In the genomic region with DNA sequence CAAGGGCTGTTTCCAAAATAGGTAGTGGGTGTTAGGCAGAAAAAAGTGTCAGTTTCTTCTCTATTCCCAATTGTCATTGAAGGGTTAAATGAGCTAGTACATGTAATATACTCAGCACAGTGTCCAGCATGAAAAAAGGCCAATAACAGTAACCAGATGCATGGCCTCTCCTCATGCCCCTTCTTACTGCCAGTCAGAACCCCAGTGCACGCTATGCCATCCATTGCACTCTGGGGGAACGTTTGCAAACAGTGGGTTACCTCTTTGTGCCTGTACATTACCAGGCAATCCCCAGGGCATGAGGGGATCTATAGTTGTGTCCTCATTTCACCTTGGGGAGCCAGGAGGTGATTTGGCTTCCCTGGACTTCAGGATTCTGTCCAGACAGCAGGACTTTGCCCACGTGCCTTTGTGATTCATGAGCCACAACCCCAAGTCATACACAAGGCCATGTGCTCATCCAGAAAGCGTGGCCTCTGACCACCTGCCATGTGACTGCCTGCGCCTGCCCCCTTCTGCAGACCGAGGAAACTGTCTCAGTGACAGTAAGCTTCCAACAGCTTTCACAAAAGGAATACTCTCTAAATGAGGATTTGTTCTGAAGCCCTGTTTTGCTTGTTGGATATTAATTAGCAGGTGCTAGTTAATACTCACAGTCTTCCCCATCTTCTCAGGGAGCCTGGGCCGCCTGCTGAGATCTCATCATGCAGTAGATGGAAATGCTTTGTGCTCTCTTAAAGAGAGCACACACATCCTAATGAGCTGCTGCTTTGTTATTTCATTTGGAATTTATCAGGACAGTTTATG, we compare ENCODE assay signal across 1 cellular context.
TF ChIP-seq lines count a peak whose summit lies in the region.

No MANE protein-coding gene starts in this region.

TF ChIP-seq in HepG2, 621 proteins besides CTCF, POLR2A, EP300 and RAD21 (continued from another document and continues in another):
- TF ChIP-seq TCF7L2 (IDR thresholded peaks at IDR 0.05; ENCODE audit: low read depth, low read length), result no peak
- TF ChIP-seq ZNF432 (CRISPR knock-in tag; IDR thresholded peaks at IDR 0.05; ENCODE audit: borderline replicate concordance), result no peak
- peak; percentile 98 for TF ChIP-seq ZSCAN21 (CRISPR knock-in tag; IDR thresholded peaks at IDR 0.05; ENCODE audit: borderline replicate concordance)
- TF ChIP-seq GPN1 (CRISPR knock-in tag; IDR thresholded peaks at IDR 0.05; ENCODE audit: borderline replicate concordance), result no peak
- peak; percentile 84 for TF ChIP-seq ZNF564 (CRISPR knock-in tag; IDR thresholded peaks at IDR 0.05)
- peak; percentile 36; the same call in 1 of the 2 replicates for TF ChIP-seq DR1 (CRISPR knock-in tag; IDR thresholded peaks at IDR 0.05)
- TF ChIP-seq ZNF180 (CRISPR knock-in tag; IDR thresholded peaks at IDR 0.05; ENCODE audit: borderline replicate concordance, low read depth), result peak; percentile 35; the same call in 1 of the 2 replicates
- TF ChIP-seq ZFAT (CRISPR knock-in tag; conservative IDR thresholded peaks at IDR 0.05), result 0 out of 2 replicates have a peak, but pooled peaks have one; percentile 53
- TF ChIP-seq KMT2A (CRISPR knock-in tag; IDR thresholded peaks at IDR 0.05), result no peak
- TF ChIP-seq, protein P1, sequence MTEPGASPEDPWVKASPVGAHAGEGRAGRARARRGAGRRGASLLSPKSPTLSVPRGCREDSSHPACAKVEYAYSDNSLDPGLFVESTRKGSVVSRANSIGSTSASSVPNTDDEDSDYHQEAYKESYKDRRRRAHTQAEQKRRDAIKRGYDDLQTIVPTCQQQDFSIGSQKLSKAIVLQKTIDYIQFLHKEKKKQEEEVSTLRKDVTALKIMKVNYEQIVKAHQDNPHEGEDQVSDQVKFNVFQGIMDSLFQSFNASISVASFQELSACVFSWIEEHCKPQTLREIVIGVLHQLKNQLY (CRISPR knock-in tag; IDR thresholded peaks at IDR 0.05), result peak; percentile 94
- TF ChIP-seq, protein P2, sequence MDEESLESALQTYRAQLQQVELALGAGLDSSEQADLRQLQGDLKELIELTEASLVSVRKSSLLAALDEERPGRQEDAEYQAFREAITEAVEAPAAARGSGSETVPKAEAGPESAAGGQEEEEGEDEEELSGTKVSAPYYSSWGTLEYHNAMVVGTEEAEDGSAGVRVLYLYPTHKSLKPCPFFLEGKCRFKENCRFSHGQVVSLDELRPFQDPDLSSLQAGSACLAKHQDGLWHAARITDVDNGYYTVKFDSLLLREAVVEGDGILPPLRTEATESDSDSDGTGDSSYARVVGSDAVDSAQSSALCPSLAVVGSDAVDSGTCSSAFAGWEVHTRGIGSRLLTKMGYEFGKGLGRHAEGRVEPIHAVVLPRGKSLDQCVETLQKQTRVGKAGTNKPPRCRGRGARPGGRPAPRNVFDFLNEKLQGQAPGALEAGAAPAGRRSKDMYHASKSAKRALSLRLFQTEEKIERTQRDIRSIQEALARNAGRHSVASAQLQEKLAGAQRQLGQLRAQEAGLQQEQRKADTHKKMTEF (CRISPR knock-in tag; IDR thresholded peaks at IDR 0.05), result peak; percentile 92
- no peak for TF ChIP-seq FIP1L1 (IDR thresholded peaks at IDR 0.05; ENCODE audit: borderline replicate concordance, insufficient read depth, low read depth, low read length)
- peak; percentile 95; the same call in 1 of the 2 replicates for TF ChIP-seq THAP7 (CRISPR knock-in tag; IDR thresholded peaks at IDR 0.05)
- TF ChIP-seq ZNF775 (CRISPR knock-in tag; IDR thresholded peaks at IDR 0.05; ENCODE audit: borderline replicate concordance), result peak; percentile 77; the same call in 1 of the 2 replicates
- TF ChIP-seq, protein P3, sequence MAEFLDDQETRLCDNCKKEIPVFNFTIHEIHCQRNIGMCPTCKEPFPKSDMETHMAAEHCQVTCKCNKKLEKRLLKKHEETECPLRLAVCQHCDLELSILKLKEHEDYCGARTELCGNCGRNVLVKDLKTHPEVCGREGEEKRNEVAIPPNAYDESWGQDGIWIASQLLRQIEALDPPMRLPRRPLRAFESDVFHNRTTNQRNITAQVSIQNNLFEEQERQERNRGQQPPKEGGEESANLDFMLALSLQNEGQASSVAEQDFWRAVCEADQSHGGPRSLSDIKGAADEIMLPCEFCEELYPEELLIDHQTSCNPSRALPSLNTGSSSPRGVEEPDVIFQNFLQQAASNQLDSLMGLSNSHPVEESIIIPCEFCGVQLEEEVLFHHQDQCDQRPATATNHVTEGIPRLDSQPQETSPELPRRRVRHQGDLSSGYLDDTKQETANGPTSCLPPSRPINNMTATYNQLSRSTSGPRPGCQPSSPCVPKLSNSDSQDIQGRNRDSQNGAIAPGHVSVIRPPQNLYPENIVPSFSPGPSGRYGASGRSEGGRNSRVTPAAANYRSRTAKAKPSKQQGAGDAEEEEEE (CRISPR knock-in tag; IDR thresholded peaks at IDR 0.05; ENCODE audit: borderline replicate concordance), result peak; percentile 96; the same call in 1 of the 2 replicates
- TF ChIP-seq MIXL1 (CRISPR knock-in tag; IDR thresholded peaks at IDR 0.05), result peak; percentile 97
- peak; percentile 82 for TF ChIP-seq FOXM1 (CRISPR knock-in tag; IDR thresholded peaks at IDR 0.05)
- TF ChIP-seq ZNF121 (CRISPR knock-in tag; IDR thresholded peaks at IDR 0.05), result 0 out of 2 replicates have a peak, but pooled peaks have one; percentile 44
- TF ChIP-seq ELF4 (CRISPR knock-in tag; IDR thresholded peaks at IDR 0.05; ENCODE audit: borderline replicate concordance), result no peak; the same call in 1 of the 2 replicates
- TF ChIP-seq ZSCAN29 (CRISPR knock-in tag; conservative IDR thresholded peaks at IDR 0.05), result no peak
- TF ChIP-seq ZNF496 (CRISPR knock-in tag; IDR thresholded peaks at IDR 0.05; ENCODE audit: insufficient replicate concordance), result peak; percentile 28
- TF ChIP-seq ZNF891 (CRISPR knock-in tag; IDR thresholded peaks at IDR 0.05), result peak; percentile 80; the same call in 1 of the 2 replicates
- TF ChIP-seq NFE2L2 (IDR thresholded peaks at IDR 0.05; ENCODE audit: low read length), result no peak
- TF ChIP-seq, protein P4, sequence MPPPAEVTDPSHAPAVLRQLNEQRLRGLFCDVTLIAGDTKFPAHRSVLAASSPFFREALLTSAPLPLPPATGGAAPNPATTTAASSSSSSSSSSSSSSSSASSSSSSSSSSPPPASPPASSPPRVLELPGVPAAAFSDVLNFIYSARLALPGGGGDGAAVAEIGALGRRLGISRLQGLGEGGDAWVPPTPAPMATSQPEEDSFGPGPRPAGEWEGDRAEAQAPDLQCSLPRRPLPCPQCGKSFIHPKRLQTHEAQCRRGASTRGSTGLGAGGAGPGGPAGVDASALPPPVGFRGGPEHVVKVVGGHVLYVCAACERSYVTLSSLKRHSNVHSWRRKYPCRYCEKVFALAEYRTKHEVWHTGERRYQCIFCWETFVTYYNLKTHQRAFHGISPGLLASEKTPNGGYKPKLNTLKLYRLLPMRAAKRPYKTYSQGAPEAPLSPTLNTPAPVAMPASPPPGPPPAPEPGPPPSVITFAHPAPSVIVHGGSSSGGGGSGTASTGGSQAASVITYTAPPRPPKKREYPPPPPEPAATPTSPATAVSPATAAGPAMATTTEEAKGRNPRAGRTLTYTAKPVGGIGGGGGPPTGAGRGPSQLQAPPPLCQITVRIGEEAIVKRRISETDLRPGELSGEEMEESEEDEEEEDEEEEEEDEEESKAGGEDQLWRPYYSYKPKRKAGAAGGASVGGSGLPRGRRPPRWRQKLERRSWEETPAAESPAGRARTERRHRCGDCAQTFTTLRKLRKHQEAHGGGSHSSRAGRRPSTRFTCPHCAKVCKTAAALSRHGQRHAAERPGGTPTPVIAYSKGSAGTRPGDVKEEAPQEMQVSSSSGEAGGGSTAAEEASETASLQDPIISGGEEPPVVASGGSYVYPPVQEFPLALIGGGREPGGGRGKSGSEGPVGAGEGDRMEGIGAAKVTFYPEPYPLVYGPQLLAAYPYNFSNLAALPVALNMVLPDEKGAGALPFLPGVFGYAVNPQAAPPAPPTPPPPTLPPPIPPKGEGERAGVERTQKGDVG (CRISPR knock-in tag; IDR thresholded peaks at IDR 0.05; ENCODE audit: borderline replicate concordance), result peak; percentile 82; the same call in 1 of the 2 replicates
- TF ChIP-seq ZNF383 (CRISPR knock-in tag; IDR thresholded peaks at IDR 0.05; ENCODE audit: borderline replicate concordance), result no peak
- TF ChIP-seq MED8 (CRISPR knock-in tag; IDR thresholded peaks at IDR 0.05; ENCODE audit: insufficient replicate concordance), result no peak
- no peak for TF ChIP-seq POLR2AphosphoS2 (IDR thresholded peaks at IDR 0.05; ENCODE audit: low read depth, low read length)
- TF ChIP-seq, protein P5, sequence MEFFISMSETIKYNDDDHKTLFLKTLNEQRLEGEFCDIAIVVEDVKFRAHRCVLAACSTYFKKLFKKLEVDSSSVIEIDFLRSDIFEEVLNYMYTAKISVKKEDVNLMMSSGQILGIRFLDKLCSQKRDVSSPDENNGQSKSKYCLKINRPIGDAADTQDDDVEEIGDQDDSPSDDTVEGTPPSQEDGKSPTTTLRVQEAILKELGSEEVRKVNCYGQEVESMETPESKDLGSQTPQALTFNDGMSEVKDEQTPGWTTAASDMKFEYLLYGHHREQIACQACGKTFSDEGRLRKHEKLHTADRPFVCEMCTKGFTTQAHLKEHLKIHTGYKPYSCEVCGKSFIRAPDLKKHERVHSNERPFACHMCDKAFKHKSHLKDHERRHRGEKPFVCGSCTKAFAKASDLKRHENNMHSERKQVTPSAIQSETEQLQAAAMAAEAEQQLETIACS (CRISPR knock-in tag; IDR thresholded peaks at IDR 0.05), result no peak
- TF ChIP-seq NFAT5 (CRISPR knock-in tag; IDR thresholded peaks at IDR 0.05), result peak; percentile 99
- no peak for TF ChIP-seq HNF1A (IDR thresholded peaks at IDR 0.05; ENCODE audit: low read depth)
- TF ChIP-seq HNF1A (CRISPR knock-in tag; IDR thresholded peaks at IDR 0.05; ENCODE audit: borderline replicate concordance), result peak; percentile 32; the same call in 1 of the 2 replicates
- peak; percentile 98; the same call in 1 of the 2 replicates for TF ChIP-seq GLI4 (CRISPR knock-in tag; IDR thresholded peaks at IDR 0.05; ENCODE audit: borderline replicate concordance)
- TF ChIP-seq ZNF10 (CRISPR knock-in tag; IDR thresholded peaks at IDR 0.05; ENCODE audit: borderline replicate concordance, low read depth), result no peak
- 0 out of 2 replicates have a peak, but pooled peaks have one; percentile 34 for TF ChIP-seq SIN3B (IDR thresholded peaks at IDR 0.05; ENCODE audit: low read length)
